ENCODE assay signal across 14 cellular contexts in genomic region chr17:49602783-49603182, GRCh38. TPM values are rescaled to one million over a fixed set of nuclear protein-coding genes. Genes with fewer than 3 reads are reported as not detected.
DNase-seq lines count a peak whose midpoint lies in the region; ATAC-seq and TF ChIP-seq lines count a peak whose summit lies in the region.
"Had no signal": no experiment of that assay in that cellular context is flagged by ENCODE, and none has a peak within 500 bp of the region (broad histone marks: within the 10 kb centered on the region; RNA-seq: fewer than 3 reads in every experiment).

No MANE protein-coding gene starts in this region.

- H3K27me3 Mint-ChIP-seq in dendritic cell treated with granulocyte-macrophage colony-stimulating factor and Interleukin-4, amounts not matched to agents 40 ng/mL and 50 ng/mL, for 4 days = no peaks in the 10 kb centered on the region
- no peaks in the 10 kb centered on the region for H3K27me3 Mint-ChIP-seq in neural progenitor cell (ENCODE audit: insufficient read depth, low read depth)

- H3K79me2 ChIP-seq in neural progenitor cell (ENCODE audit: low read depth) = no peaks in the 10 kb centered on the region

- H4K20me1 ChIP-seq in neural progenitor cell (ENCODE audit: low read depth) = peaks cover 34% of the 10 kb centered on the region

- H3K27ac Mint-ChIP-seq in dendritic cell treated with granulocyte-macrophage colony-stimulating factor and Interleukin-4, amounts not matched to agents 40 ng/mL and 50 ng/mL, for 4 days = peak overlapping the region; percentile 65
- no peak overlapping the region for H3K27ac Mint-ChIP-seq in neural progenitor cell
- H3K27ac Mint-ChIP-seq: WTC11 had no signal

- ATAC-seq in heart left ventricle (no peak), aorta (ENCODE audit: low FRiP score) (peak; percentile 30), SK-N-SH treated with all-trans-retinoic acid at 6 μM for 48 hours (no peak)
- ATAC-seq: stimulated activated naive CD8-positive, alpha-beta T cell treated with anti-CD3 and anti-CD28 coated beads, Interleukin-15, Interleukin-2, amounts not matched to agents 100 U/mL and 50 U/mL, for 24 hours; WTC11 had no signal

- H3K27ac ChIP-seq in heart left ventricle (peak overlapping the region in 9 of 12 donors; percentile 10 to 63 (median 33)), right atrium auricular region (peak overlapping the region in 1 of 2 donors; percentile 9), neural progenitor cell (peak overlapping the region; percentile 78), aorta (ENCODE audit: low read depth in 1 of 2, low read length in 2 of 2) (peak overlapping the region in 1 of 2 donors; percentile 57)
- H3K27ac ChIP-seq: pancreas had no signal

- H3K9ac ChIP-seq in neural progenitor cell = peak overlapping the region; percentile 39

- peak overlapping the region; percentile 30 for H3K4me3 Mint-ChIP-seq in dendritic cell treated with granulocyte-macrophage colony-stimulating factor and Interleukin-4, amounts not matched to agents 40 ng/mL and 50 ng/mL, for 4 days
- H3K4me3 Mint-ChIP-seq in neural progenitor cell = no peak overlapping the region
- H3K4me3 Mint-ChIP-seq: WTC11 had no signal

- no peaks in the 10 kb centered on the region for H3K27me3 ChIP-seq in heart left ventricle
- no peaks in the 10 kb centered on the region for H3K27me3 ChIP-seq in right atrium auricular region
- H3K27me3 ChIP-seq in neural progenitor cell = no peaks in the 10 kb centered on the region
- H3K27me3 ChIP-seq in aorta (ENCODE audit: control insufficient read depth in 1 of 2, insufficient read depth in 2 of 2, low read length in 1 of 2) = no peaks in the 10 kb centered on the region
- H3K27me3 ChIP-seq: pancreas had no signal

- peaks cover 95% of the 10 kb centered on the region for H3K36me3 Mint-ChIP-seq in dendritic cell treated with granulocyte-macrophage colony-stimulating factor and Interleukin-4, amounts not matched to agents 40 ng/mL and 50 ng/mL, for 4 days (ENCODE audit: low read depth)
- H3K36me3 Mint-ChIP-seq in neural progenitor cell = peaks cover 25% of the 10 kb centered on the region

- no peak for TF ChIP-seq POLR2A in heart left ventricle (IDR thresholded peaks at IDR 0.05)

- no peak overlapping the region for H2AFZ ChIP-seq in neural progenitor cell (replicated peaks)

- H3K9me3 ChIP-seq in heart left ventricle (no peaks in the 10 kb centered on the region), right atrium auricular region (no peaks in the 10 kb centered on the region), neural progenitor cell (ENCODE audit: low read depth) (no peaks in the 10 kb centered on the region), aorta (ENCODE audit: control insufficient read depth, low read length) (no peaks in the 10 kb centered on the region)
- H3K9me3 ChIP-seq: pancreas had no signal

- H3K36me3 ChIP-seq in heart left ventricle (peaks cover 0 to 100% (median 98%) of the 10 kb centered on the region in 9 donors), right atrium auricular region (peaks cover 97% of the 10 kb centered on the region), neural progenitor cell (peaks cover 12% of the 10 kb centered on the region), aorta (ENCODE audit: control insufficient read depth in 1 of 2, insufficient read depth in 2 of 2, low read length in 1 of 2) (peaks cover 4 to 8% of the 10 kb centered on the region in 2 donors)

- no peak for DNase-seq in heart left ventricle
- DNase-seq in right atrium auricular region (ENCODE audit: low spot score) = no peak
- DNase-seq in neural progenitor cell (ENCODE audit: low spot score) = no peak
- no peak for DNase-seq in aorta
- DNase-seq in SHP77 (lab: John Stamatoyannopoulos, UW) = no peak
- DNase-seq in hypothalamus (lab: John Stamatoyannopoulos, UW) = no peak
- DNase-seq: activated effector memory CD4-positive, alpha-beta T cell treated with Interleukin-2 at 50 U/mL for 16 hours; NCI-H82; pancreas; RPMI8226; stimulated activated naive CD8-positive, alpha-beta T cell treated with anti-CD3 and anti-CD28 coated beads, Interleukin-15, Interleukin-2, amounts not matched to agents 100 U/mL and 50 U/mL, for 24 hours had no signal

- no peak overlapping the region for H3K4me3 ChIP-seq in heart left ventricle
- H3K4me3 ChIP-seq in right atrium auricular region = no peak overlapping the region
- H3K4me3 ChIP-seq in neural progenitor cell = peak overlapping the region; percentile 32
- no peak overlapping the region for H3K4me3 ChIP-seq in aorta (ENCODE audit: low read length in 2 of 2)
- H3K4me3 ChIP-seq: pancreas had no signal

- H3K4me1 ChIP-seq in heart left ventricle (peaks cover 0 to 41% (median 23%) of the 10 kb centered on the region in 12 donors), right atrium auricular region (peaks cover 0 to 39% of the 10 kb centered on the region in 2 donors), neural progenitor cell (peaks cover 60% of the 10 kb centered on the region), aorta (ENCODE audit: control insufficient read depth in 1 of 2, insufficient read depth in 2 of 2, low read length in 2 of 2) (peaks cover 0 to 3% of the 10 kb centered on the region in 2 donors)
- H3K4me1 ChIP-seq: pancreas had no signal

- peaks cover 41% of the 10 kb centered on the region for H3F3A ChIP-seq in neural progenitor cell (ENCODE audit: low read depth)

- TF ChIP-seq CTCF in heart left ventricle (IDR thresholded peaks at IDR 0.05) (no peak), right atrium auricular region (IDR thresholded peaks at IDR 0.05) (no peak), neural progenitor cell (IDR thresholded peaks at IDR 0.05) (no peak)

- H3K4me2 ChIP-seq in neural progenitor cell = peak overlapping the region; percentile 78

- peaks cover 39% of the 10 kb centered on the region for H3K4me1 Mint-ChIP-seq in dendritic cell treated with granulocyte-macrophage colony-stimulating factor and Interleukin-4, amounts not matched to agents 40 ng/mL and 50 ng/mL, for 4 days (ENCODE audit: low read depth)
- no peaks in the 10 kb centered on the region for H3K4me1 Mint-ChIP-seq in neural progenitor cell
- H3K4me1 Mint-ChIP-seq: WTC11 had no signal

- intact Hi-C loops in heart left ventricle (cut with DNase I) = no loop called here
- intact Hi-C loops in dendritic cell treated with granulocyte-macrophage colony-stimulating factor and Interleukin-4, amounts not matched to agents 40 ng/mL and 50 ng/mL, for 4 days (cut with micrococcal nuclease) = no loop called here
- intact Hi-C loops in aorta (cut with DNase I) = no loop called here

- H3K9me3 Mint-ChIP-seq in dendritic cell treated with granulocyte-macrophage colony-stimulating factor and Interleukin-4, amounts not matched to agents 40 ng/mL and 50 ng/mL, for 4 days = no peaks in the 10 kb centered on the region
- no peaks in the 10 kb centered on the region for H3K9me3 Mint-ChIP-seq in neural progenitor cell
- H3K9me3 Mint-ChIP-seq: WTC11 had no signal

TF ChIP-seq in SK-N-SH treated with all-trans-retinoic acid at 6 μM for 48 hours, 23 proteins besides CTCF, POLR2A, EP300 and RAD21:
- TF ChIP-seq TSHZ2 (CRISPR knock-in tag; IDR thresholded peaks at IDR 0.05) (no peak), ZNF565 (CRISPR knock-in tag; conservative IDR thresholded peaks at IDR 0.05; ENCODE audit: low read depth) (no peak), ZC3H10 (CRISPR knock-in tag; IDR thresholded peaks at IDR 0.05) (no peak), CSDC2 (CRISPR knock-in tag; IDR thresholded peaks at IDR 0.05) (no peak), RARB (CRISPR knock-in tag; IDR thresholded peaks at IDR 0.05) (no peak), BACH2 (CRISPR knock-in tag; IDR thresholded peaks at IDR 0.05; ENCODE audit: borderline replicate concordance) (no peak), PPARA (CRISPR knock-in tag; IDR thresholded peaks at IDR 0.05; ENCODE audit: borderline replicate concordance) (no peak), ZNF8 (CRISPR knock-in tag; IDR thresholded peaks at IDR 0.05) (no peak)

RNA-seq across cellular contexts. Expression of gene NXPH3, which starts 27.1 kb away (rescaled TPM):
- total RNA-seq in heart left ventricle (1 to 10 TPM; 2.5 to 6.8 (median 4.5) TPM), right atrium auricular region (1 to 10 TPM; 3.4 to 8.8 TPM), neural progenitor cell (ENCODE audit: low replicate concordance) (3.6 and 10.7 TPM in 2 replicates), aorta (10 to 100 TPM; 72.0 to 87.5 TPM)
- polyA plus RNA-seq in heart left ventricle (1 to 10 TPM; 4.0 to 7.9 TPM), aorta (10 to 100 TPM; 40.4 to 59.1 TPM)
